In the genomic region with DNA sequence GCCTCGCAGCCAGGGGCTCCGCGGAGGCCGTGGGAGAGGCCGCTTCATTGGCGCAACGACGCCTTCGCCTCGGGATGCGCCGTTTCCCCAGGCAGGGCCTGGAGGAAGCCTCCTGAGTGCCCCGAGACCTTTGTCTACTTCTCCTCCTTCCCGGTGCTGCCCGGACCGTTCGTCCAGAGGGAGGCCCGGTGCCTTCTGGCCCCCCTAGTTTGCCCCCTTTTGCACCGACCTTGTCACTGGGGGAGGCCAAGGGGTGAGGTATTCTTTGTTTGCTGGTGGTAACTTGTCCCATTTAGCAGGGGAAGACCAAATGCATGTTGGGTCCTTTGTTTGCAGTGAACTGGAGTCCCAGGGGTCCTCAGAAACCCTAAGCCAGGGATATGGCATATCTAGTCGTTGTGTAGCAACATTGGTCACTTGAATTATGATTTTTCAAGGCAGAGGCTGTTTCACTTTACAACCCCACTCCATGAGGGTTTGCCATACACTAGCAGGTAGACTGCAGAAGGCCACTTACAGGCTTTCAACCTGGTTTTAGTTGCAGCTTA, we compare ENCODE assay signal across 8 cellular contexts. TPM values are rescaled to one million over a fixed set of nuclear protein-coding genes. Genes with fewer than 3 reads are reported as not detected.
DNase-seq lines count a peak whose midpoint lies in the region; ATAC-seq and TF ChIP-seq lines count a peak whose summit lies in the region.

No MANE protein-coding gene starts in this region.

- CTCF ChIA-PET in activated CD8-positive, alpha-beta T cell treated with anti-CD3 and anti-CD28 coated beads, Interleukin-2, amount 10 ng/mL, durations not matched to agents 7 days and 5 days (lab: Charles Lee), result interaction anchor here (1.3 to 3.0 kb wide), 3 partner anchors 12 to 281 kb away, joined by 4 to 22 read pairs (median 8); no protein-coding TSS in a partner anchor

- peaks cover 33% of the 10 kb centered on the region for H3K4me1 ChIP-seq in left ventricle myocardium inferior

- no peak for ATAC-seq in Right ventricle myocardium inferior
- ATAC-seq in activated CD8-positive, alpha-beta T cell treated with anti-CD3 and anti-CD28 coated beads, Interleukin-2, amount 10 ng/mL, durations not matched to agents 7 days and 5 days, result no peak
- ATAC-seq in GM21381 (IDR thresholded peaks at IDR 0.05; ENCODE audit: unreplicated experiment), result no peak

- no peaks in the 10 kb centered on the region for H3K27me3 ChIP-seq in left ventricle myocardium inferior (ENCODE audit: low read depth)

- TF ChIP-seq CTCF in left ventricle myocardium inferior (IDR thresholded peaks at IDR 0.05; ENCODE audit: borderline replicate concordance), result no peak

- no peaks in the 10 kb centered on the region for H3K9me3 Mint-ChIP-seq in activated CD8-positive, alpha-beta T cell treated with anti-CD3 and anti-CD28 coated beads, Interleukin-2, amount 10 ng/mL, durations not matched to agents 7 days and 5 days (ENCODE audit: insufficient read depth)

- peaks cover 29% of the 10 kb centered on the region for H3K36me3 ChIP-seq in left ventricle myocardium inferior

- no peak for DNase-seq in left ventricle myocardium inferior
- DNase-seq in Right ventricle myocardium inferior (ENCODE audit: missing footprints), result no peak
- DNase-seq in activated CD8-positive, alpha-beta T cell treated with anti-CD3 and anti-CD28 coated beads, Interleukin-2, amount 10 ng/mL, durations not matched to agents 7 days and 5 days, result peak; percentile 42
- DNase-seq in substantia nigra (lab: John Stamatoyannopoulos, UW), result peak in 2 of 49 donors; percentile 25 to 56
- no peak for DNase-seq in stimulated activated CD4-positive, alpha-beta T cell treated with anti-CD3 and anti-CD28 coated beads, Interleukin-4, amount 100 ng/mL, for 1 hour
- no peak for DNase-seq in effector CD4-positive, alpha-beta T cell

- peak overlapping the region; percentile 94 for H3K4me3 Mint-ChIP-seq in activated CD8-positive, alpha-beta T cell treated with anti-CD3 and anti-CD28 coated beads, Interleukin-2, amount 10 ng/mL, durations not matched to agents 7 days and 5 days

- H3K27ac ChIP-seq in left ventricle myocardium inferior (replicated peaks) (peak overlapping the region; percentile 99), substantia nigra (ENCODE audit: low read depth, low read length, poor library complexity, severe bottlenecking) (peak overlapping the region; percentile 93)

- H3K27me3 Mint-ChIP-seq in activated CD8-positive, alpha-beta T cell treated with anti-CD3 and anti-CD28 coated beads, Interleukin-2, amount 10 ng/mL, durations not matched to agents 7 days and 5 days (ENCODE audit: low read depth), result no peaks in the 10 kb centered on the region

- intact Hi-C loops in left ventricle myocardium inferior (cut with micrococcal nuclease) (no loop called here), Right ventricle myocardium inferior (cut with DNase I) (no loop called here)

- peaks cover 8% of the 10 kb centered on the region for H3K36me3 Mint-ChIP-seq in activated CD8-positive, alpha-beta T cell treated with anti-CD3 and anti-CD28 coated beads, Interleukin-2, amount 10 ng/mL, durations not matched to agents 7 days and 5 days (ENCODE audit: low read depth)

- H3K9me3 ChIP-seq in left ventricle myocardium inferior (replicated peaks) (no peaks in the 10 kb centered on the region), iPS-18c (ENCODE audit: control insufficient read depth, insufficient read depth, low read length) (no peaks in the 10 kb centered on the region)

- H3K4me1 Mint-ChIP-seq in activated CD8-positive, alpha-beta T cell treated with anti-CD3 and anti-CD28 coated beads, Interleukin-2, amount 10 ng/mL, durations not matched to agents 7 days and 5 days (ENCODE audit: low read depth), result peaks cover 24% of the 10 kb centered on the region

- H3K4me3 ChIP-seq in left ventricle myocardium inferior, result peak overlapping the region; percentile 91
- peak overlapping the region; percentile 99 for H3K4me3 ChIP-seq in iPS-18c (ENCODE audit: insufficient read depth, low read depth, low read length)

- POLR2A ChIA-PET in activated CD8-positive, alpha-beta T cell treated with anti-CD3 and anti-CD28 coated beads, Interleukin-2, amount 10 ng/mL, durations not matched to agents 7 days and 5 days (lab: Charles Lee), result no interaction called here

- H3K27ac Mint-ChIP-seq in activated CD8-positive, alpha-beta T cell treated with anti-CD3 and anti-CD28 coated beads, Interleukin-2, amount 10 ng/mL, durations not matched to agents 7 days and 5 days, result peak overlapping the region; percentile 91

RNA-seq across cellular contexts. Expression of gene DHX30, which starts 0.6 kb away (rescaled TPM):
- total RNA-seq in left ventricle myocardium inferior (49.8 TPM), Right ventricle myocardium inferior (47.2 TPM)
- total RNA-seq in activated CD8-positive, alpha-beta T cell treated with anti-CD3 and anti-CD28 coated beads, Interleukin-2, amount 10 ng/mL, durations not matched to agents 7 days and 5 days, result 10 to 100 TPM; 72.8 to 75.7 TPM

RNA-seq across cellular contexts. Expression of gene SMARCC1, which starts 21.9 kb away (rescaled TPM):
- total RNA-seq in left ventricle myocardium inferior (22.9 TPM), Right ventricle myocardium inferior (29.1 TPM)
- total RNA-seq in activated CD8-positive, alpha-beta T cell treated with anti-CD3 and anti-CD28 coated beads, Interleukin-2, amount 10 ng/mL, durations not matched to agents 7 days and 5 days, result 10 to 100 TPM; 76.4 to 98.1 TPM
